Comparison of ENCODE assay signal across 29 cellular contexts in the genomic region with DNA sequence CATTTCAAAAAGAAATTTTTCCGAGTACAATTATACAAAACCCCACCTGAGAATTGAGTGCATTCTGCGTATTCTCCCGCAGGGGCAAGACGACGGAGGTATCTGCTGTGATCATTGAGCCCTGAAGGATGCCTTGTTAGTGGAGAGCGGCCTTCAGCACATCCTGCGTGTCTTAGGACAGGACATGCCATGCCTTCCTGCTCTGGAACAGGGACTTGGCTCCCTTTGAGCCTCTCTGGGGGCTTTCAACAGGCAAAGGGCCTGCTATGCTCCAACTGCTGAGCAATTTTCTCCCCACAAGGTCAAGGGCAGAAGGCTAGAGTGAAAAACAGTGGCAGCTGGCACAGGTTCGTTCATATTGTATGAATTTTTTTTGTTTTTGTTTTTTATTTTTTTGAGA. TPM values are rescaled to one million over a fixed set of nuclear protein-coding genes. Genes with fewer than 3 reads are reported as not detected.
DNase-seq lines count a peak whose midpoint lies in the region; ATAC-seq and TF ChIP-seq lines count a peak whose summit lies in the region.
"Had no signal": no experiment of that assay in that cellular context is flagged by ENCODE, and none has a peak within 500 bp of the region (broad histone marks: within the 10 kb centered on the region; RNA-seq: fewer than 3 reads in every experiment).

No MANE protein-coding gene starts in this region.

- no peaks in the 10 kb centered on the region for H3K27me3 ChIP-seq in right cardiac atrium (ENCODE audit: control insufficient read depth, insufficient read depth)
- no peaks in the 10 kb centered on the region for H3K27me3 ChIP-seq in testis
- H3K27me3 ChIP-seq: hepatocyte, MG63 had no signal

- no peaks in the 10 kb centered on the region for H3K36me3 Mint-ChIP-seq in activated CD8-positive, alpha-beta memory T cell treated with anti-CD3 and anti-CD28 coated beads, Interleukin-2, amount 10 ng/mL, durations not matched to agents 7 days and 5 days
- H3K36me3 Mint-ChIP-seq in chondrocyte (ENCODE audit: low read depth), result no peaks in the 10 kb centered on the region
- H3K36me3 Mint-ChIP-seq in activated T-helper 1 cell treated with anti-CD3 and anti-CD28 coated beads, Interleukin-12 subunit alpha, Interleukin-12 subunit beta, Interleukin-2, Interleukin-4 antibody, amounts not matched to agents 30 ng/mL and 10 ng/mL and 1 ng/mL, durations not matched to agents 14 hours and 24 hours and 36 hours (ENCODE audit: low read depth), result no peaks in the 10 kb centered on the region
- H3K36me3 Mint-ChIP-seq: CD4-positive, CD25-positive, alpha-beta regulatory T cell had no signal

- H3K9me3 ChIP-seq in right cardiac atrium (ENCODE audit: control insufficient read depth, low read length) (no peaks in the 10 kb centered on the region), testis (no peaks in the 10 kb centered on the region)
- H3K9me3 ChIP-seq: MG63 had no signal

- H3K27me3 Mint-ChIP-seq in activated CD8-positive, alpha-beta memory T cell treated with anti-CD3 and anti-CD28 coated beads, Interleukin-2, amount 10 ng/mL, durations not matched to agents 7 days and 5 days, result peaks cover 16% of the 10 kb centered on the region
- no peaks in the 10 kb centered on the region for H3K27me3 Mint-ChIP-seq in chondrocyte (ENCODE audit: low read depth)
- peaks cover 2% of the 10 kb centered on the region for H3K27me3 Mint-ChIP-seq in activated T-helper 1 cell treated with anti-CD3 and anti-CD28 coated beads, Interleukin-12 subunit alpha, Interleukin-12 subunit beta, Interleukin-2, Interleukin-4 antibody, amounts not matched to agents 30 ng/mL and 10 ng/mL and 1 ng/mL, durations not matched to agents 14 hours and 24 hours and 36 hours (ENCODE audit: insufficient read depth)

- ATAC-seq in activated CD8-positive, alpha-beta memory T cell treated with anti-CD3 and anti-CD28 coated beads, Interleukin-2, amount 10 ng/mL, durations not matched to agents 7 days and 5 days, result no peak
- ATAC-seq in right cardiac atrium, result peak; percentile 18 to 62
- ATAC-seq in GM19397 (IDR thresholded peaks at IDR 0.05; ENCODE audit: unreplicated experiment), result no peak
- no peak for ATAC-seq in GM21576 (IDR thresholded peaks at IDR 0.05; ENCODE audit: unreplicated experiment)
- ATAC-seq: activated T-cell treated with anti-CD3 and anti-CD28 coated beads, Interleukin-2, amount 50 U/mL, for 4 hours; stimulated activated naive CD8-positive, alpha-beta T cell treated with anti-CD3 and anti-CD28 coated beads, Interleukin-15, Interleukin-2, amounts not matched to agents 100 U/mL and 50 U/mL, for 24 hours had no signal

- H3K4me1 Mint-ChIP-seq in activated CD8-positive, alpha-beta memory T cell treated with anti-CD3 and anti-CD28 coated beads, Interleukin-2, amount 10 ng/mL, durations not matched to agents 7 days and 5 days, result peaks cover 4% of the 10 kb centered on the region
- H3K4me1 Mint-ChIP-seq in chondrocyte (ENCODE audit: low read depth), result no peaks in the 10 kb centered on the region
- no peaks in the 10 kb centered on the region for H3K4me1 Mint-ChIP-seq in activated T-helper 1 cell treated with anti-CD3 and anti-CD28 coated beads, Interleukin-12 subunit alpha, Interleukin-12 subunit beta, Interleukin-2, Interleukin-4 antibody, amounts not matched to agents 30 ng/mL and 10 ng/mL and 1 ng/mL, durations not matched to agents 14 hours and 24 hours and 36 hours (ENCODE audit: low read depth)
- H3K4me1 Mint-ChIP-seq: neural crest cell had no signal

- H3K4me1 ChIP-seq in right cardiac atrium (ENCODE audit: control insufficient read depth, insufficient read depth, low read length), result no peaks in the 10 kb centered on the region
- peaks cover 31% of the 10 kb centered on the region for H3K4me1 ChIP-seq in testis
- H3K4me1 ChIP-seq: parathyroid adenoma had no signal

- H3K27ac ChIP-seq in right cardiac atrium (ENCODE audit: low read length) (no peak overlapping the region), testis (peak overlapping the region; percentile 72 to 74)
- H3K27ac ChIP-seq: hepatocyte, KMS-11, parathyroid adenoma had no signal

- CTCF ChIA-PET in activated CD8-positive, alpha-beta memory T cell treated with anti-CD3 and anti-CD28 coated beads, Interleukin-2, amount 10 ng/mL, durations not matched to agents 7 days and 5 days (lab: Charles Lee), result no interaction called here

- H3K9me3 Mint-ChIP-seq in activated CD8-positive, alpha-beta memory T cell treated with anti-CD3 and anti-CD28 coated beads, Interleukin-2, amount 10 ng/mL, durations not matched to agents 7 days and 5 days (ENCODE audit: low read depth), result no peaks in the 10 kb centered on the region
- H3K9me3 Mint-ChIP-seq in chondrocyte (ENCODE audit: low read depth), result no peaks in the 10 kb centered on the region
- H3K9me3 Mint-ChIP-seq in activated T-helper 1 cell treated with anti-CD3 and anti-CD28 coated beads, Interleukin-12 subunit alpha, Interleukin-12 subunit beta, Interleukin-2, Interleukin-4 antibody, amounts not matched to agents 30 ng/mL and 10 ng/mL and 1 ng/mL, durations not matched to agents 14 hours and 24 hours and 36 hours, result no peaks in the 10 kb centered on the region
- H3K9me3 Mint-ChIP-seq: activated T-cell treated with anti-CD3 and anti-CD28 coated beads, Interleukin-2, amount 50 U/mL, for 4 hours; CD4-positive, CD25-positive, alpha-beta regulatory T cell; neural crest cell; T-helper 2 cell treated with Interferon-gamma antibody and Interleukin-4, amounts not matched to agents 5 μg/mL and 100 μg/mL, for 36 hours had no signal

- WGBS in right cardiac atrium, result 70% methylated on average over 8 of the region's 8 CpGs
- WGBS in testis, 2 donors, result 40 to 51% methylated on average over 8 of the region's 8 CpGs

- TF ChIP-seq CTCF in chondrocyte (IDR thresholded peaks at IDR 0.05) (no peak), testis (IDR thresholded peaks at IDR 0.05) (no peak)

- H3K27ac Mint-ChIP-seq in activated CD8-positive, alpha-beta memory T cell treated with anti-CD3 and anti-CD28 coated beads, Interleukin-2, amount 10 ng/mL, durations not matched to agents 7 days and 5 days, result no peak overlapping the region
- H3K27ac Mint-ChIP-seq in chondrocyte (ENCODE audit: unreplicated experiment), result no peak overlapping the region
- H3K27ac Mint-ChIP-seq in activated T-helper 1 cell treated with anti-CD3 and anti-CD28 coated beads, Interleukin-12 subunit alpha, Interleukin-12 subunit beta, Interleukin-2, Interleukin-4 antibody, amounts not matched to agents 30 ng/mL and 10 ng/mL and 1 ng/mL, durations not matched to agents 14 hours and 24 hours and 36 hours, result no peak overlapping the region
- H3K27ac Mint-ChIP-seq: T-helper 2 cell treated with Interferon-gamma antibody and Interleukin-4, amounts not matched to agents 5 μg/mL and 100 μg/mL, for 36 hours had no signal

- TF ChIP-seq POLR2A in testis (IDR thresholded peaks at IDR 0.05), result no peak

- intact Hi-C loops in right cardiac atrium (cut with DNase I) (no loop called here), testis (cut with DNase I; ENCODE audit: low total_unique reads) (no loop called here)
- intact Hi-C loops in activated T-helper 1 cell treated with anti-CD3 and anti-CD28 coated beads, Interleukin-12 subunit alpha, Interleukin-12 subunit beta, Interleukin-2, Interleukin-4 antibody, amounts not matched to agents 30 ng/mL and 10 ng/mL and 1 ng/mL, durations not matched to agents 14 hours and 24 hours and 36 hours (cut with micrococcal nuclease), result no loop called here

- H3K4me3 ChIP-seq in right cardiac atrium (ENCODE audit: low read length) (no peak overlapping the region), testis (no peak overlapping the region)
- H3K4me3 ChIP-seq: hepatocyte, MG63, smooth muscle cell had no signal

- no peak overlapping the region for H3K4me3 Mint-ChIP-seq in activated CD8-positive, alpha-beta memory T cell treated with anti-CD3 and anti-CD28 coated beads, Interleukin-2, amount 10 ng/mL, durations not matched to agents 7 days and 5 days
- H3K4me3 Mint-ChIP-seq in chondrocyte (ENCODE audit: unreplicated experiment), result no peak overlapping the region
- H3K4me3 Mint-ChIP-seq in activated T-helper 1 cell treated with anti-CD3 and anti-CD28 coated beads, Interleukin-12 subunit alpha, Interleukin-12 subunit beta, Interleukin-2, Interleukin-4 antibody, amounts not matched to agents 30 ng/mL and 10 ng/mL and 1 ng/mL, durations not matched to agents 14 hours and 24 hours and 36 hours, result no peak overlapping the region
- H3K4me3 Mint-ChIP-seq: activated T-cell treated with anti-CD3 and anti-CD28 coated beads, Interleukin-2, amount 50 U/mL, for 4 hours; CD4-positive, CD25-positive, alpha-beta regulatory T cell; neural crest cell; T-helper 2 cell treated with Interferon-gamma antibody and Interleukin-4, amounts not matched to agents 5 μg/mL and 100 μg/mL, for 36 hours had no signal

- no peaks in the 10 kb centered on the region for H3K36me3 ChIP-seq in testis (ENCODE audit: low read depth, missing control alignments)
- H3K36me3 ChIP-seq: MG63 had no signal

- DNase-seq in activated CD8-positive, alpha-beta memory T cell treated with anti-CD3 and anti-CD28 coated beads, Interleukin-2, amount 10 ng/mL, durations not matched to agents 7 days and 5 days, result peak; percentile 12
- no peak for DNase-seq in activated CD8-positive, alpha-beta memory T cell treated with anti-CD3 and anti-CD28 coated beads, Interleukin-2, amount 50 U/mL, for 4 hours
- DNase-seq in chondrocyte (ENCODE audit: low spot score), result peak; percentile 28
- no peak for DNase-seq in right cardiac atrium
- DNase-seq in testis, result peak; percentile 56
- DNase-seq in activated T-helper 1 cell treated with anti-CD3 and anti-CD28 coated beads, Interleukin-12 subunit alpha, Interleukin-12 subunit beta, Interleukin-2, Interleukin-4 antibody, amounts not matched to agents 30 ng/mL and 10 ng/mL and 1 ng/mL, durations not matched to agents 14 hours and 24 hours and 36 hours (ENCODE audit: low spot score), result no peak
- DNase-seq: activated CD4-positive, alpha-beta T cell treated with anti-CD3 and anti-CD28 coated beads for 4 hours; activated naive CD4-positive, alpha-beta T cell; activated T-cell treated with anti-CD3 and anti-CD28 coated beads, Interleukin-2, amount 50 U/mL, for 4 hours; CD4-positive, CD25-positive, alpha-beta regulatory T cell; central memory CD4-positive, alpha-beta T cell; dermis blood vessel endothelial cell; foreskin melanocyte; mammary epithelial cell; MG63; NCI-H1417; NCI-H446; NCI-H82; retina; stimulated activated CD4-positive, alpha-beta T cell treated with anti-CD3 and anti-CD28 coated beads, Interleukin-2, amount 100 ng/mL, for 24 hours; stimulated activated naive CD8-positive, alpha-beta T cell treated with anti-CD3 and anti-CD28 coated beads, Interleukin-15, Interleukin-2, amounts not matched to agents 100 U/mL and 50 U/mL, for 24 hours had no signal

RNA-seq across cellular contexts. Expression of a gene that starts 52.4 kb away (rescaled TPM):
- total RNA-seq in activated CD8-positive, alpha-beta memory T cell treated with anti-CD3 and anti-CD28 coated beads, Interleukin-2, amount 10 ng/mL, durations not matched to agents 7 days and 5 days, result 10 to 100 TPM; 43.5 to 50.1 TPM
- 85.2 to 98.5 TPM (median 85.8 TPM) in 3 replicates for total RNA-seq in chondrocyte
- 10 to 100 TPM; 40.1 to 52.2 (median 48.2) TPM for total RNA-seq in right cardiac atrium
- 11.0 TPM for polyA plus RNA-seq in right cardiac atrium
- total RNA-seq in testis, result 10 to 100 TPM; 71.5 to 90.4 TPM
- polyA plus RNA-seq in testis (ENCODE audit: insufficient read depth, low read depth, low replicate concordance), result 25.9 TPM
- 61.0 and 62.6 TPM in 2 replicates for total RNA-seq in activated T-helper 1 cell treated with anti-CD3 and anti-CD28 coated beads, Interleukin-12 subunit alpha, Interleukin-12 subunit beta, Interleukin-2, Interleukin-4 antibody, amounts not matched to agents 30 ng/mL and 10 ng/mL and 1 ng/mL, durations not matched to agents 14 hours and 24 hours and 36 hours

RNA-seq across cellular contexts. Expression of a gene that starts 56.9 kb away (rescaled TPM):
- 10 to 100 TPM; 67.3 to 80.0 TPM for total RNA-seq in activated CD8-positive, alpha-beta memory T cell treated with anti-CD3 and anti-CD28 coated beads, Interleukin-2, amount 10 ng/mL, durations not matched to agents 7 days and 5 days
- total RNA-seq in chondrocyte, result 42.1 to 61.2 TPM (median 42.6 TPM) in 3 replicates
- total RNA-seq in right cardiac atrium, result 10 to 100 TPM; 59.8 to 65.9 (median 65.4) TPM
- polyA plus RNA-seq in right cardiac atrium, result 31.6 TPM
- total RNA-seq in testis, result 10 to 100 TPM; 62.7 to 63.7 TPM
- 72.3 TPM for polyA plus RNA-seq in testis (ENCODE audit: insufficient read depth, low read depth, low replicate concordance)
- total RNA-seq in activated T-helper 1 cell treated with anti-CD3 and anti-CD28 coated beads, Interleukin-12 subunit alpha, Interleukin-12 subunit beta, Interleukin-2, Interleukin-4 antibody, amounts not matched to agents 30 ng/mL and 10 ng/mL and 1 ng/mL, durations not matched to agents 14 hours and 24 hours and 36 hours, result 76.1 and 80.5 TPM in 2 replicates

Comparison
In these comparisons a context has a peak if more than half of its experiments do, and no peak if none do; other contexts are left out.
1. DNase-seq: peak in activated CD8-positive, alpha-beta memory T cell treated with anti-CD3 and anti-CD28 coated beads, Interleukin-2, amount 10 ng/mL, durations not matched to agents 7 days and 5 days (single experiment), chondrocyte (single experiment) and testis (single experiment); none in activated CD8-positive, alpha-beta memory T cell treated with anti-CD3 and anti-CD28 coated beads, Interleukin-2, amount 50 U/mL, for 4 hours (single experiment), right cardiac atrium (0 of 3) and activated T-helper 1 cell treated with anti-CD3 and anti-CD28 coated beads, Interleukin-12 subunit alpha, Interleukin-12 subunit beta, Interleukin-2, Interleukin-4 antibody, amounts not matched to agents 30 ng/mL and 10 ng/mL and 1 ng/mL, durations not matched to agents 14 hours and 24 hours and 36 hours (single experiment).
2. ATAC-seq: peak in right cardiac atrium (2 of 2); none in activated CD8-positive, alpha-beta memory T cell treated with anti-CD3 and anti-CD28 coated beads, Interleukin-2, amount 10 ng/mL, durations not matched to agents 7 days and 5 days (single experiment), GM19397 (single experiment) and GM21576 (single experiment).